In the genomic region with DNA sequence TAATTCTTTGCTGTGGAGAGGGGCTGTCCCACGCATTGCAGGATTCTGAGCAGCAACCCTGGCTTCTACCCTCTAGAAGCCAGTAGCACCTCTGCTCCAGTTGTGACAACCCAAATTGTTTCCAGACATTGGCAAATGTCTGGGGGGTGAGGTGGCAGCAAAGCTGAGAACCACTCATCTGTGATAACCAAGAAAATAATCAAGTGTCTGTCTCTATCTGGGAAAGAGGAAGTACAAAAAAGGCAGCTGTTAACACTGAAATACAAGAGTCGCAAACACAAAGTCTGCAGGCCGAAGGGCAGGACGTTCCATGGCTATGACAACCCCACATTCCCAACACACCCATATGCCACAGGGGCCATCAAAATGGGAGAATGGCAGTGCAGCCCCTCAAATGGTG, we compare ENCODE assay signal across 11 cellular contexts. TPM values are rescaled to one million over a fixed set of nuclear protein-coding genes. Genes with fewer than 3 reads are reported as not detected.
DNase-seq lines count a peak whose midpoint lies in the region; ATAC-seq and TF ChIP-seq lines count a peak whose summit lies in the region.
"Had no signal": no experiment of that assay in that cellular context is flagged by ENCODE, and none has a peak within 500 bp of the region (broad histone marks: within the 10 kb centered on the region; RNA-seq: fewer than 3 reads in every experiment).

No MANE protein-coding gene starts in this region.

- intact Hi-C loops in right cardiac atrium (cut with DNase I) (no loop called here), heart right ventricle (cut with DNase I) (no loop called here), activated B cell treated with CpG ODN at 0.5 μM for 24 hours (cut with micrococcal nuclease) (loop anchor here (1.0 to 2.0 kb wide), 4 partner anchors 23 to 449 kb away; a partner anchor contains a TSS), upper lobe of right lung (cut with DNase I) (no loop called here), body of pancreas (cut with DNase I) (no loop called here), ascending aorta (cut with DNase I) (no loop called here)

- peak overlapping the region; percentile 99 for H3K27ac Mint-ChIP-seq in activated B cell treated with CpG ODN at 0.5 μM for 24 hours

- H3K4me3 Mint-ChIP-seq in activated B cell treated with CpG ODN at 0.5 μM for 24 hours = peak overlapping the region; percentile 84
- H3K4me3 Mint-ChIP-seq: central memory CD8-positive, alpha-beta T cell had no signal

- CTCF ChIA-PET in activated B cell treated with CpG ODN at 0.5 μM for 24 hours (lab: Charles Lee) = interaction anchor here (1.3 to 2.2 kb wide), 3 partner anchors 12 to 54 kb away, joined by 4 to 26 read pairs (median 5); no protein-coding TSS in a partner anchor

- H3K4me1 ChIP-seq in right cardiac atrium (ENCODE audit: control insufficient read depth, insufficient read depth, low read length) = peaks cover 4% of the 10 kb centered on the region
- peaks cover 0 to 8% (median 0%) of the 10 kb centered on the region in 9 donors for H3K4me1 ChIP-seq in heart right ventricle
- no peaks in the 10 kb centered on the region for H3K4me1 ChIP-seq in upper lobe of right lung
- H3K4me1 ChIP-seq in body of pancreas = peaks cover 13% of the 10 kb centered on the region
- H3K4me1 ChIP-seq in ascending aorta = no peaks in the 10 kb centered on the region

- H3K27me3 ChIP-seq in right cardiac atrium (ENCODE audit: control insufficient read depth, insufficient read depth) (no peaks in the 10 kb centered on the region), heart right ventricle (no peaks in the 10 kb centered on the region), upper lobe of right lung (no peaks in the 10 kb centered on the region), body of pancreas (no peaks in the 10 kb centered on the region), ascending aorta (no peaks in the 10 kb centered on the region)

- TF ChIP-seq CTCF in heart right ventricle (IDR thresholded peaks at IDR 0.05) (no peak), activated B cell treated with CpG ODN at 0.5 μM for 24 hours (IDR thresholded peaks at IDR 0.05) (no peak), upper lobe of right lung (IDR thresholded peaks at IDR 0.05) (no peak), body of pancreas (IDR thresholded peaks at IDR 0.05) (no peak), ascending aorta (IDR thresholded peaks at IDR 0.05) (no peak)

- TF ChIP-seq POLR2A in body of pancreas (IDR thresholded peaks at IDR 0.05) = no peak

- no peaks in the 10 kb centered on the region for H3K27me3 Mint-ChIP-seq in activated B cell treated with CpG ODN at 0.5 μM for 24 hours
- H3K27me3 Mint-ChIP-seq: central memory CD8-positive, alpha-beta T cell had no signal

- no peak overlapping the region for H3K4me3 ChIP-seq in right cardiac atrium (ENCODE audit: low read length)
- H3K4me3 ChIP-seq in heart right ventricle = no peak overlapping the region
- no peak overlapping the region for H3K4me3 ChIP-seq in upper lobe of right lung
- no peak overlapping the region for H3K4me3 ChIP-seq in body of pancreas
- no peak overlapping the region for H3K4me3 ChIP-seq in ascending aorta

- POLR2A ChIA-PET in activated B cell treated with CpG ODN at 0.5 μM for 24 hours (lab: Charles Lee) = interaction anchor here (0.6 to 14.3 kb wide), 8 partner anchors 10 to 497 kb away, joined by 3 to 297 read pairs (median 9); a partner anchor contains a TSS

- 29% methylated on average over 4 of the region's 4 CpGs for WGBS in right cardiac atrium
- WGBS in heart right ventricle, 2 donors = 69% methylated on average over 4 of the region's 4 CpGs
- WGBS in body of pancreas, 2 donors = 67 to 85% methylated on average over 4 of the region's 4 CpGs

- H3K36me3 ChIP-seq in heart right ventricle (peaks cover 0 to 30% (median 0%) of the 10 kb centered on the region in 9 donors), upper lobe of right lung (peaks cover 11% of the 10 kb centered on the region), body of pancreas (replicated peaks in 1 of 2; ENCODE audit: insufficient read depth in 1 of 2, low read depth in 2 of 2) (peaks cover 15 to 22% of the 10 kb centered on the region in 2 donors), ascending aorta (no peaks in the 10 kb centered on the region)

- DNase-seq in right cardiac atrium (no peak), heart right ventricle (no peak), activated B cell treated with CpG ODN at 0.5 μM for 24 hours (peak; percentile 40), upper lobe of right lung (no peak), body of pancreas (no peak), ascending aorta (ENCODE audit: low spot score in 2 of 2) (no peak)
- DNase-seq in stimulated activated CD4-positive, alpha-beta T cell treated with anti-CD3 and anti-CD28 coated beads, Interleukin-12 subunit alpha, Interleukin-12 subunit beta, amount 100 ng/mL, for 4 hours = no peak
- DNase-seq: NCI-H2171, WERI-Rb-1 had no signal

- H3K36me3 Mint-ChIP-seq in activated B cell treated with CpG ODN at 0.5 μM for 24 hours (ENCODE audit: low read depth) = no peaks in the 10 kb centered on the region

- H3K27ac ChIP-seq in right cardiac atrium (ENCODE audit: low read length) (peak overlapping the region; percentile 25), heart right ventricle (no peak overlapping the region), upper lobe of right lung (no peak overlapping the region), body of pancreas (peak overlapping the region in 1 of 4 donors; percentile 40), ascending aorta (no peak overlapping the region)
- H3K27ac ChIP-seq: WERI-Rb-1 had no signal

- no peaks in the 10 kb centered on the region for H3K9me3 Mint-ChIP-seq in activated B cell treated with CpG ODN at 0.5 μM for 24 hours
- H3K9me3 Mint-ChIP-seq: central memory CD8-positive, alpha-beta T cell had no signal

- ATAC-seq in right cardiac atrium (peak; percentile 33 to 52), heart right ventricle (no peak), HG03342 (IDR thresholded peaks at IDR 0.05; ENCODE audit: unreplicated experiment) (peak; percentile 43), activated B cell treated with CpG ODN at 0.5 μM for 24 hours (ENCODE audit: low read depth) (peak; percentile 38), upper lobe of right lung (peak; percentile 26), body of pancreas (no peak)

- H3K4me1 Mint-ChIP-seq in activated B cell treated with CpG ODN at 0.5 μM for 24 hours = peaks cover 91% of the 10 kb centered on the region
- H3K4me1 Mint-ChIP-seq: central memory CD8-positive, alpha-beta T cell had no signal

- H3K9me3 ChIP-seq in right cardiac atrium (ENCODE audit: control insufficient read depth, low read length) (no peaks in the 10 kb centered on the region), heart right ventricle (no peaks in the 10 kb centered on the region), upper lobe of right lung (no peaks in the 10 kb centered on the region), body of pancreas (no peaks in the 10 kb centered on the region), ascending aorta (no peaks in the 10 kb centered on the region)

RNA-seq across cellular contexts. Expression of a gene that starts 42.2 kb away (rescaled TPM):
- total RNA-seq in right cardiac atrium (10 to 100 TPM; 35.8 to 50.9 (median 37.2) TPM), heart right ventricle (10 to 100 TPM in 4 of 10 donors, 1 to 10 TPM in 6; 6.4 to 12.8 (median 8.5) TPM), activated B cell treated with CpG ODN at 0.5 μM for 24 hours (57.4 and 64.2 TPM in 2 replicates), upper lobe of right lung (16.7 TPM), body of pancreas (10 to 100 TPM; 15.8 to 25.2 TPM), ascending aorta (8.8 TPM)
- polyA plus RNA-seq in right cardiac atrium (19.5 TPM), heart right ventricle (1 to 10 TPM; 4.7 to 6.8 TPM)

Comparison
In these comparisons a context has a peak if more than half of its experiments do, and no peak if none do; other contexts are left out.
1. ATAC-seq: peak in right cardiac atrium (2 of 2), HG03342 (single experiment), activated B cell treated with CpG ODN at 0.5 μM for 24 hours (single experiment) and upper lobe of right lung (single experiment); none in heart right ventricle (0 of 8) and body of pancreas (single experiment).